8 cellular contexts compared by ENCODE assay signal in the genomic region with DNA sequence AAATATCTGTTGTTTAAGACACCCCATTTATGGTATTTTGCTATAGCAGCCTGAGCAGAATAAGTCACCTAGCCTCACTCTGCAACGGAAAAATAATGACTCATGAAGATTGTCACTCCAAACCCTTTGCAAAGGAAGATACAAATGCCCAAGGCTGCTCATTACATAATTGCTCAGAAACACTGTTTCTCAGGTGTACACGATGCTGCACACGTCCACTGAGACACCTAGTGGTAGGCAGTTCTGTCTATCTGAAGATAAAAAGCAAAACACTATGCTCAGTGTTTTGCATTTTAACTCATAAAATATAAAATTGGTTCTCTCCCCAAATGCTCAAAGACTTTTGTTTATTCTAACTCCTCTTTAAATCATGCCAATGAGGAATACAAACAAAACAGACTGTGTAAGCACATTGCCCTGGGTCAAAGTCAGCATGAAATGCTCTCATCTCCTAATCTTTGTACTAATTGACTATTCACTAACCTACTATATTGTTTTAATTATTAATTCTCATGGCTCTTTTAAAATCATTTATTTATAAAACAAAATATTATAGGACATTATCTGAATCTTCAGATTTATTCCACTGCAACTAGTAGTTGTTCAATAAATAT. TPM values are rescaled to one million over a fixed set of nuclear protein-coding genes. Genes with fewer than 3 reads are reported as not detected.
DNase-seq lines count a peak whose midpoint lies in the region; ATAC-seq and TF ChIP-seq lines count a peak whose summit lies in the region.

No MANE protein-coding gene starts in this region.

- no peaks in the 10 kb centered on the region for H3K79me2 ChIP-seq in smooth muscle cell (ENCODE audit: low read depth)

- WGBS in smooth muscle cell (ENCODE audit: low lambda C conversion rate): 75% methylated on average over 3 of the region's 3 CpGs

- CTCF ChIA-PET in MCF 10A (lab: Yijun Ruan, JAX): interaction anchor here (0.7 to 1.3 kb wide), 4 partner anchors 101 to 306 kb away, joined by 3 to 13 read pairs (median 3); no protein-coding TSS in a partner anchor

- no peak overlapping the region for H3K27ac Mint-ChIP-seq in MCF 10A (ENCODE audit: low read depth, unreplicated experiment)

- POLR2A ChIA-PET in MCF 10A (lab: Yijun Ruan, JAX): no interaction called here

- no peaks in the 10 kb centered on the region for H3F3A ChIP-seq in smooth muscle cell (ENCODE audit: low read depth)

- TF ChIP-seq CTCF in MCF 10A (IDR thresholded peaks at IDR 0.05; ENCODE audit: unreplicated experiment) (peak; percentile 50), breast epithelium (IDR thresholded peaks at IDR 0.05) (peak in 1 of 3 donors; percentile 27), astrocyte of the spinal cord (IDR thresholded peaks at IDR 0.05; ENCODE audit: low read depth, low read length) (peak; percentile 66), smooth muscle cell (IDR thresholded peaks at IDR 0.05; ENCODE audit: borderline replicate concordance, insufficient read depth, poor library complexity, severe bottlenecking) (peak; percentile 42), coronary artery (IDR thresholded peaks at IDR 0.05) (no peak)

- no peak overlapping the region for H3K4me2 ChIP-seq in smooth muscle cell

- in situ Hi-C loops in astrocyte of the spinal cord (cut with HindIII; ENCODE audit: low sequenced_read_pairs): no loop called here

- no peak for TF ChIP-seq POLR2A in breast epithelium (IDR thresholded peaks at IDR 0.05)

- intact Hi-C loops in MCF 10A (cut with micrococcal nuclease): loop anchor here (1.0 to 10.0 kb wide), 4 partner anchors 109 to 307 kb away; no protein-coding TSS in a partner anchor
- intact Hi-C loops in breast epithelium (cut with DNase I; ENCODE audit: low total_unique reads): no loop called here

- no peaks in the 10 kb centered on the region for H3K36me3 ChIP-seq in breast epithelium
- no peaks in the 10 kb centered on the region for H3K36me3 ChIP-seq in smooth muscle cell (ENCODE audit: low read depth)

- H4K20me1 ChIP-seq in smooth muscle cell (ENCODE audit: low read depth): no peaks in the 10 kb centered on the region

- no peak overlapping the region for H3K9ac ChIP-seq in smooth muscle cell (ENCODE audit: low read depth)

- ATAC-seq in HG03575 (IDR thresholded peaks at IDR 0.05; ENCODE audit: extremely low read depth, insufficient number of reproducible peaks, low FRiP score, unreplicated experiment): peak; percentile 68

- BruUV-seq in MCF 10A (replicated peaks; lab: Mats Ljungman, UMichigan): no TSS peak

- H3K36me3 Mint-ChIP-seq in MCF 10A (ENCODE audit: insufficient read depth, unreplicated experiment): no peaks in the 10 kb centered on the region

- peaks cover 0 to 2% of the 10 kb centered on the region in 2 donors for H3K27me3 ChIP-seq in breast epithelium
- peaks cover 22% of the 10 kb centered on the region for H3K27me3 ChIP-seq in smooth muscle cell (ENCODE audit: low read depth)

- peaks cover 6% of the 10 kb centered on the region for H3K4me1 Mint-ChIP-seq in MCF 10A (ENCODE audit: insufficient read depth, unreplicated experiment)

- H3K4me1 ChIP-seq in breast epithelium: no peaks in the 10 kb centered on the region
- H3K4me1 ChIP-seq in smooth muscle cell (ENCODE audit: low read depth): no peaks in the 10 kb centered on the region

- H3K27ac ChIP-seq in breast epithelium: no peak overlapping the region
- H3K27ac ChIP-seq in smooth muscle cell (ENCODE audit: low read depth): no peak overlapping the region
- H3K27ac ChIP-seq in coronary artery: no peak overlapping the region

- H3K27me3 Mint-ChIP-seq in MCF 10A (ENCODE audit: insufficient read depth, unreplicated experiment): no peaks in the 10 kb centered on the region

- H3K4me3 ChIP-seq in breast epithelium (no peak overlapping the region), astrocyte of the spinal cord (ENCODE audit: low read depth, low read length) (no peak overlapping the region), smooth muscle cell (no peak overlapping the region), coronary artery (no peak overlapping the region)

- H3K9me3 Mint-ChIP-seq in MCF 10A (ENCODE audit: unreplicated experiment): no peaks in the 10 kb centered on the region

- H3K9me3 ChIP-seq in breast epithelium (no peaks in the 10 kb centered on the region), smooth muscle cell (replicated peaks; ENCODE audit: low read depth) (no peaks in the 10 kb centered on the region)

- no peak overlapping the region for H3K4me3 Mint-ChIP-seq in MCF 10A (ENCODE audit: unreplicated experiment)

- DNase-seq in MCF 10A (ENCODE audit: unreplicated experiment): peak; percentile 58
- no peak for DNase-seq in breast epithelium (ENCODE audit: low spot score in 2 of 2)
- DNase-seq in astrocyte of the spinal cord (ENCODE audit: low read depth, low spot score): no peak
- no peak for DNase-seq in smooth muscle cell (lab: John Stamatoyannopoulos, UW; ENCODE audit: unreplicated experiment)
- no peak for DNase-seq in foreskin melanocyte
- DNase-seq in activated CD4-positive, CD25-positive, alpha-beta regulatory T cell treated with anti-CD3 and anti-CD28 coated beads, Interleukin-2, amount 50 U/mL, for 72 hours: no peak
- DNase-seq in coronary artery (ENCODE audit: low spot score): no peak

- no peak overlapping the region for H2AFZ ChIP-seq in smooth muscle cell (ENCODE audit: low read depth)

RNA-seq across cellular contexts. Expression of a gene that starts 7.7 kb away (rescaled TPM):
- total RNA-seq in MCF 10A (2022) (5.1 and 6.4 TPM in 2 replicates), breast epithelium (1 to 10 TPM in 1 of 3 donors, under 1 TPM in 2; 0.44 to 1.6 (median 0.66) TPM), smooth muscle cell (1.4 and 1.8 TPM in 2 replicates)
- 1.2 and 3.0 TPM in 2 replicates for polyA plus RNA-seq in smooth muscle cell

RNA-seq across cellular contexts. Expression of a gene that starts 28.3 kb away (rescaled TPM):
- total RNA-seq in MCF 10A (2022) (43.8 and 52.3 TPM in 2 replicates), breast epithelium (10 to 100 TPM; 27.2 to 41.4 (median 37.2) TPM), smooth muscle cell (45.3 and 55.0 TPM in 2 replicates)
- 10.8 and 12.7 TPM in 2 replicates for polyA plus RNA-seq in smooth muscle cell
